8 cellular contexts compared by ENCODE assay signal in genomic region chr21:37220981-37221664, GRCh38. TPM values are rescaled to one million over a fixed set of nuclear protein-coding genes. Genes with fewer than 3 reads are reported as not detected.
DNase-seq lines count a peak whose midpoint lies in the region; ATAC-seq and TF ChIP-seq lines count a peak whose summit lies in the region.

No MANE protein-coding gene starts in this region.

- DNase-seq in Ammon's horn (ENCODE audit: low spot score) (peak; percentile 98), NCI-H510A (lab: John Stamatoyannopoulos, UW) (peak; percentile 85), coronary artery (ENCODE audit: low spot score) (peak; percentile 92), left lobe of liver (ENCODE audit: low spot score) (peak; percentile 91)
- peak; percentile 98 for DNase-seq in activated CD4-positive, alpha-beta T cell treated with anti-CD3 and anti-CD28 coated beads for 48 hours
- DNase-seq in stimulated activated CD4-positive, alpha-beta T cell treated with anti-CD3 and anti-CD28 coated beads, Interleukin-2, amount 100 ng/mL, for 4 hours (ENCODE audit: low read depth) = peak; percentile 95

- ATAC-seq in GM19043 (IDR thresholded peaks at IDR 0.05; ENCODE audit: low read depth, unreplicated experiment) = peak; percentile 76
- peak; percentile 82 for ATAC-seq in HG03354 (IDR thresholded peaks at IDR 0.05; ENCODE audit: poor library complexity, severe bottlenecking, unreplicated experiment)
- peak; percentile 93 for ATAC-seq in left lobe of liver

- TF ChIP-seq CTCF in coronary artery (IDR thresholded peaks at IDR 0.05) = no peak

- H3K4me3 ChIP-seq in coronary artery = peak overlapping the region; percentile 76

- H3K27ac ChIP-seq in coronary artery = peak overlapping the region; percentile 71 to 81

RNA-seq across cellular contexts. Expression of gene VPS26C, which starts 46.0 kb away (rescaled TPM):
- 27.7 TPM for total RNA-seq in left lobe of liver

Comparison
In these comparisons a context has a peak if more than half of its experiments do, and no peak if none do; other contexts are left out.
1. Peak in every context shown above with its lines: DNase-seq, ATAC-seq, H3K4me3 ChIP-seq and H3K27ac ChIP-seq.